30 cellular contexts compared by ENCODE assay signal in the genomic region with DNA sequence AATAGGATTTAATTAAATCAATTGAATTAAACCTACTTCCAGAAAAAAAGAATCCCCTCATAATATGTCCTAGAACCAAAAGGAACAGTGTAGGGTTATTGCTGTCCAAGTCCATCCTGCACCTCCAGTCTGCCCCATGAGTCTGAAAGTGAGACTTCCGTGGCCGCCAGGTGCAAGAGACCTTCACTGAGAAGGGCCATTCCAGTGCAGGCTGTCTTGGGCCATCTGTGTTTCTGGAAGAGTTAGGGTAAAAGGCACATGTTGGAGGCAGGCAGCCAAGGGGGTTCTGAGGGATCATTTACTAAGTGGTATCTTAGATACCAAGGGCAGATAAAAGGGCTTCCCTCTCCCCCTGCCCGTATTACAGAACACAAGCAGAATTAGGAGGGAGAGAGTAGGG.
"Had no signal": no experiment of that assay in that cellular context is flagged by ENCODE, and none has a peak within 500 bp of the region (broad histone marks: within the 10 kb centered on the region; RNA-seq: fewer than 3 reads in every experiment).

No MANE protein-coding gene starts in this region.

- H3K9me3 Mint-ChIP-seq: activated CD4-positive, alpha-beta T cell treated with anti-CD3 and anti-CD28 coated beads, Interleukin-2, amount 10 ng/mL, durations not matched to agents 7 days and 5 days; activated naive CD4-positive, alpha-beta T cell treated with anti-CD3 and anti-CD28 coated beads for 36 hours; activated naive CD4-positive, alpha-beta T cell treated with anti-CD3 and anti-CD28 coated beads, Interleukin-2, amount 50 U/mL, for 72 hours; activated T-cell treated with anti-CD3 and anti-CD28 coated beads, Interleukin-2, amount 50 U/mL, for 24 hours had no signal

- H3K4me1 ChIP-seq: body of pancreas, Peyer's patch had no signal

- H3K27ac Mint-ChIP-seq: activated CD4-positive, alpha-beta T cell treated with anti-CD3 and anti-CD28 coated beads for 36 hours; activated CD4-positive, alpha-beta T cell treated with anti-CD3 and anti-CD28 coated beads, Interleukin-2, amount 10 ng/mL, durations not matched to agents 7 days and 5 days; activated CD8-positive, alpha-beta T cell treated with anti-CD3 and anti-CD28 coated beads, Interleukin-2, amount 10 ng/mL, durations not matched to agents 7 days and 5 days; activated naive CD4-positive, alpha-beta T cell treated with anti-CD3 and anti-CD28 coated beads for 36 hours; activated T-cell treated with anti-CD3 and anti-CD28 coated beads, Interleukin-2, amount 50 U/mL, for 24 hours had no signal

- H3K27me3 ChIP-seq: adrenal gland, body of pancreas, Peyer's patch had no signal

- DNase-seq: activated CD4-positive, alpha-beta T cell treated with anti-CD3 and anti-CD28 coated beads for 36 hours; activated CD4-positive, alpha-beta T cell treated with anti-CD3 and anti-CD28 coated beads, Interleukin-2, amount 10 ng/mL, durations not matched to agents 7 days and 5 days; activated CD4-positive, alpha-beta T cell treated with anti-CD3 and anti-CD28 coated beads, Interleukin-2, amount 50 U/mL, for 48 hours; activated CD4-positive, CD25-positive, alpha-beta regulatory T cell; activated CD8-positive, alpha-beta T cell treated with anti-CD3 and anti-CD28 coated beads, Interleukin-2, amount 10 ng/mL, durations not matched to agents 7 days and 5 days; activated gamma-delta T cell treated with Interleukin-2 at 50 U/mL for 16 hours; activated naive CD4-positive, alpha-beta T cell treated with anti-CD3 and anti-CD28 coated beads for 36 hours; activated T-cell treated with anti-CD3 and anti-CD28 coated beads, Interleukin-2, amount 50 U/mL, for 24 hours; adrenal gland; body of pancreas; cerebellar nuclear complex; NCI-H1105; NCI-H1417 treated with DMSO at 0.1 percent for 48 hours; NCI-H187 treated with DMSO at 0.1 percent for 48 hours; NCI-H2081; NCI-H345; NCI-H524 treated with DMSO at 0.1 percent for 48 hours; NCI-H748 treated with DMSO at 0.1 percent for 48 hours; NK-92 treated with Interleukin-12 subunit alpha and Interleukin-12 subunit beta, amount 100 ng/mL, for 24 hours; PC-3; Right ventricle myocardium superior; SJCRH30; T1000; WERI-Rb-1 had no signal

- H3K4me3 ChIP-seq: adrenal gland, body of pancreas, breast epithelium, Peyer's patch, SJCRH30, SK-N-MC had no signal

- ATAC-seq: activated CD4-positive, alpha-beta T cell treated with anti-CD3 and anti-CD28 coated beads for 36 hours; activated CD8-positive, alpha-beta T cell treated with anti-CD3 and anti-CD28 coated beads, Interleukin-2, amount 10 ng/mL, durations not matched to agents 7 days and 5 days; activated naive CD4-positive, alpha-beta T cell treated with anti-CD3 and anti-CD28 coated beads, Interleukin-2, amount 50 U/mL, for 72 hours; body of pancreas; PC-3 had no signal

- H3K27ac ChIP-seq: adrenal gland, body of pancreas, breast epithelium, Peyer's patch, RWPE1, SJCRH30, SK-N-MC, WERI-Rb-1 had no signal

- FAIRE-seq: astrocyte had no signal

- H3K36me3 Mint-ChIP-seq: activated naive CD4-positive, alpha-beta T cell treated with anti-CD3 and anti-CD28 coated beads, Interleukin-2, amount 50 U/mL, for 72 hours had no signal

- H3K27me3 Mint-ChIP-seq: activated T-cell treated with anti-CD3 and anti-CD28 coated beads, Interleukin-2, amount 50 U/mL, for 24 hours had no signal

- H3K36me3 ChIP-seq: adrenal gland, breast epithelium, Peyer's patch, SJCRH30, WERI-Rb-1 had no signal

- H3K4me3 Mint-ChIP-seq: activated CD4-positive, alpha-beta T cell treated with anti-CD3 and anti-CD28 coated beads for 36 hours; activated CD4-positive, alpha-beta T cell treated with anti-CD3 and anti-CD28 coated beads, Interleukin-2, amount 10 ng/mL, durations not matched to agents 7 days and 5 days; activated CD8-positive, alpha-beta T cell treated with anti-CD3 and anti-CD28 coated beads, Interleukin-2, amount 10 ng/mL, durations not matched to agents 7 days and 5 days; activated naive CD4-positive, alpha-beta T cell treated with anti-CD3 and anti-CD28 coated beads for 36 hours; activated T-cell treated with anti-CD3 and anti-CD28 coated beads, Interleukin-2, amount 50 U/mL, for 24 hours had no signal

- H3K9me3 ChIP-seq: adrenal gland, body of pancreas, breast epithelium, Peyer's patch, SJCRH30 had no signal
